9 cellular contexts compared by ENCODE assay signal in genomic region chr2:10844083-10844482, GRCh38. TPM values are rescaled to one million over a fixed set of nuclear protein-coding genes. Genes with fewer than 3 reads are reported as not detected.
DNase-seq lines count a peak whose midpoint lies in the region; ATAC-seq and TF ChIP-seq lines count a peak whose summit lies in the region.
"Had no signal": no experiment of that assay in that cellular context is flagged by ENCODE, and none has a peak within 500 bp of the region (broad histone marks: within the 10 kb centered on the region; RNA-seq: fewer than 3 reads in every experiment).

No MANE protein-coding gene starts in this region.

- in situ Hi-C loops in brain microvascular endothelial cell (cut with HindIII; ENCODE audit: low pct_ligation_motif_present, low sequenced_read_pairs): no loop called here

- H3K27me3 ChIP-seq in brain microvascular endothelial cell (replicated peaks) (peaks cover 2% of the 10 kb centered on the region), testis (no peaks in the 10 kb centered on the region)

- H3K27ac ChIP-seq in brain microvascular endothelial cell: no peak overlapping the region
- no peak overlapping the region for H3K27ac ChIP-seq in testis

- H3K4me3 ChIP-seq in brain microvascular endothelial cell (ENCODE audit: low read depth, low read length): no peak overlapping the region
- H3K4me3 ChIP-seq in testis: no peak overlapping the region
- H3K4me3 ChIP-seq: HAP-1 had no signal

- TF ChIP-seq CTCF in brain microvascular endothelial cell (IDR thresholded peaks at IDR 0.05; ENCODE audit: low read depth, low read length, missing control alignments) (no peak), testis (IDR thresholded peaks at IDR 0.05) (no peak)

- DNase-seq in NCI-H187 (lab: John Stamatoyannopoulos, UW): peak; percentile 96 to 97
- DNase-seq in brain microvascular endothelial cell: peak; percentile 12
- peak; percentile 86 for DNase-seq in iPS-NIHi11 (ENCODE audit: low spot score)
- DNase-seq in testis: peak; percentile 80
- no peak for DNase-seq in cortex of kidney (lab: John Stamatoyannopoulos, UW)
- no peak for DNase-seq in NOMO-1 treated with dmso at 0.1 percent for 144 hours (lab: John Stamatoyannopoulos, UW; ENCODE audit: unreplicated experiment)

- intact Hi-C loops in testis (cut with DNase I; ENCODE audit: low total_unique reads): no loop called here

- 30 to 35% methylated on average over 11 of the region's 12 CpGs for WGBS in testis, 2 donors

- no peaks in the 10 kb centered on the region for H3K4me1 ChIP-seq in testis

- H3K36me3 ChIP-seq in brain microvascular endothelial cell (replicated peaks) (no peaks in the 10 kb centered on the region), testis (ENCODE audit: low read depth, missing control alignments) (no peaks in the 10 kb centered on the region)
- H3K36me3 ChIP-seq: HAP-1 had no signal

- no peak for TF ChIP-seq POLR2A in testis (IDR thresholded peaks at IDR 0.05)

- H3K9me3 ChIP-seq in testis: no peaks in the 10 kb centered on the region
- H3K9me3 ChIP-seq: HAP-1 had no signal

- no peak for ATAC-seq in GM21360 (IDR thresholded peaks at IDR 0.05; ENCODE audit: unreplicated experiment)
- ATAC-seq in HG03457 (IDR thresholded peaks at IDR 0.05; ENCODE audit: unreplicated experiment): no peak

RNA-seq across cellular contexts. Expression of gene PDIA6, which starts 31.5 kb away (rescaled TPM):
- 10 to 100 TPM; 74.3 to 78.4 TPM for total RNA-seq in testis
- 123 TPM for polyA plus RNA-seq in testis (ENCODE audit: insufficient read depth, low read depth, low replicate concordance)

Comparison
In these comparisons a context has a peak if more than half of its experiments do, and no peak if none do; other contexts are left out.
1. DNase-seq: peak in NCI-H187 (2 of 2), brain microvascular endothelial cell (single experiment), iPS-NIHi11 (single experiment) and testis (single experiment); none in cortex of kidney (single experiment) and NOMO-1 treated with dmso at 0.1 percent for 144 hours (single experiment).